ENCODE assay signal across 16 cellular contexts in the genomic region with DNA sequence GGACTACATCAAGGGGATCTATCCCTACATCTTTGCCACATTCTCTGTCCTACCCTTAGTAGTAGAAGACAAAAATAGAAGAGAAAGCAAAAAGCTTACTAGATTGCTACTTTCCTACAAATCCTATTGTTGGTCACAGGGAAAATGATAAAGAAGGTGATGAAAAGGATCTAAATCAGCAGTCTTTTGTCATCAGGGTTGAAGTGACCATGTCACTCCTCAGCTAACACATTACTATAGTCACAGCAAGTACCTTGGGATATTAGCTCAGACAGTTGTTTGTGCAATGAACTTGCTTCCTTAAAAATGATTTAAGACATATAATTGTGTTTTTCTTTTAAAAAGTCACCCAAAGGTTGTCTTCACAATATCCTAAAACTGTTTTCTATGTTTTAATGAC. TPM values are rescaled to one million over a fixed set of nuclear protein-coding genes. Genes with fewer than 3 reads are reported as not detected.
"Had no signal": no experiment of that assay in that cellular context is flagged by ENCODE, and none has a peak within 500 bp of the region (broad histone marks: within the 10 kb centered on the region; RNA-seq: fewer than 3 reads in every experiment).

No MANE protein-coding gene starts in this region.

- H3K36me3 Mint-ChIP-seq: immature natural killer cell had no signal

- H3K9me3 Mint-ChIP-seq: activated T-helper 1 cell treated with anti-CD3 and anti-CD28 coated beads, Interleukin-12 subunit alpha, Interleukin-12 subunit beta, Interleukin-2, Interleukin-4 antibody, amounts not matched to agents 30 ng/mL and 10 ng/mL and 1 ng/mL, durations not matched to agents 14 hours and 24 hours and 36 hours; nephron progenitor cell; type B pancreatic cell had no signal

- H3K4me3 ChIP-seq: coronary artery, SK-N-MC, skin epidermis had no signal

- H3K27ac Mint-ChIP-seq: activated CD8-positive, alpha-beta T cell treated with anti-CD3 and anti-CD28 coated beads, Interleukin-2, amount 10 ng/mL, durations not matched to agents 7 days and 5 days; activated T-helper 1 cell treated with anti-CD3 and anti-CD28 coated beads, Interleukin-12 subunit alpha, Interleukin-12 subunit beta, Interleukin-2, Interleukin-4 antibody, amounts not matched to agents 30 ng/mL and 10 ng/mL and 1 ng/mL, durations not matched to agents 14 hours and 24 hours and 36 hours; immature natural killer cell; nephron progenitor cell had no signal

- DNase-seq: activated CD4-positive, alpha-beta T cell treated with anti-CD3 and anti-CD28 coated beads for 48 hours; activated CD8-positive, alpha-beta memory T cell treated with anti-CD3 and anti-CD28 coated beads, Interleukin-2, amount 50 U/mL, for 48 hours; activated CD8-positive, alpha-beta T cell treated with anti-CD3 and anti-CD28 coated beads, Interleukin-2, amount 10 ng/mL, durations not matched to agents 7 days and 5 days; activated naive CD4-positive, alpha-beta T cell; central memory CD4-positive, alpha-beta T cell; effector CD8-positive, alpha-beta T cell; erythroblast; immature natural killer cell; left cardiac atrium; nephron progenitor cell had no signal

- H3K4me3 Mint-ChIP-seq: activated CD8-positive, alpha-beta T cell treated with anti-CD3 and anti-CD28 coated beads, Interleukin-2, amount 10 ng/mL, durations not matched to agents 7 days and 5 days; activated T-helper 1 cell treated with anti-CD3 and anti-CD28 coated beads, Interleukin-12 subunit alpha, Interleukin-12 subunit beta, Interleukin-2, Interleukin-4 antibody, amounts not matched to agents 30 ng/mL and 10 ng/mL and 1 ng/mL, durations not matched to agents 14 hours and 24 hours and 36 hours; nephron progenitor cell had no signal

- H3K4me1 Mint-ChIP-seq: immature natural killer cell had no signal

- H3K27ac ChIP-seq: coronary artery, SK-N-MC had no signal

- H3K27me3 Mint-ChIP-seq: type B pancreatic cell had no signal

RNA-seq across cellular contexts. Expression of gene ST3GAL6, which starts 6.3 kb away (rescaled TPM):
- total RNA-seq: activated CD8-positive, alpha-beta T cell treated with anti-CD3 and anti-CD28 coated beads, Interleukin-2, amount 10 ng/mL, durations not matched to agents 7 days and 5 days; T-helper 1 cell treated with Interleukin-12 subunit alpha and Interleukin-12 subunit beta and Interleukin-4 antibody, amounts not matched to agents 30 ng/mL and 1 ng/mL, for 36 hours had no signal
